Comparison of ENCODE assay signal across 1 cellular context in genomic region chr17:51256101-51256500, GRCh38.
TF ChIP-seq lines count a peak whose summit lies in the region.

No MANE protein-coding gene starts in this region.

TF ChIP-seq in HepG2, 621 proteins besides CTCF, POLR2A, EP300 and RAD21:
- no peak for TF ChIP-seq SIN3A (IDR thresholded peaks at IDR 0.05; ENCODE audit: borderline replicate concordance, low read depth, low read length)
- 0 out of 2 replicates have a peak, but pooled peaks have one; percentile 31 for TF ChIP-seq ADNP (CRISPR knock-in tag; IDR thresholded peaks at IDR 0.05)
- no peak for TF ChIP-seq KDM3A (CRISPR knock-in tag; IDR thresholded peaks at IDR 0.05; ENCODE audit: low read depth)
- TF ChIP-seq ZSCAN9 (CRISPR knock-in tag; IDR thresholded peaks at IDR 0.05; ENCODE audit: borderline replicate concordance) = 0 out of 2 replicates have a peak, but pooled peaks have one; percentile 16
- no peak for TF ChIP-seq ZNF44 (CRISPR knock-in tag; IDR thresholded peaks at IDR 0.05)
- TF ChIP-seq PHF20 (CRISPR knock-in tag; IDR thresholded peaks at IDR 0.05) = no peak
- no peak for TF ChIP-seq ZNF251 (CRISPR knock-in tag; IDR thresholded peaks at IDR 0.05)
- 0 out of 2 replicates have a peak, but pooled peaks have one; percentile 17 for TF ChIP-seq SOX5 (CRISPR knock-in tag; IDR thresholded peaks at IDR 0.05; ENCODE audit: borderline replicate concordance)
- no peak for TF ChIP-seq NFE2L2 (IDR thresholded peaks at IDR 0.05; ENCODE audit: low read length)
- TF ChIP-seq ZNF569 (CRISPR knock-in tag; IDR thresholded peaks at IDR 0.05; ENCODE audit: borderline replicate concordance) = no peak
- TF ChIP-seq THAP11 (CRISPR knock-in tag; IDR thresholded peaks at IDR 0.05) = peak; percentile 39; the same call in 1 of the 2 replicates
- 0 out of 2 replicates have a peak, but pooled peaks have one; percentile 32 for TF ChIP-seq DMAP1 (CRISPR knock-in tag; IDR thresholded peaks at IDR 0.05)
- peak; percentile 38 for TF ChIP-seq HNF4A (CRISPR knock-in tag; IDR thresholded peaks at IDR 0.05)
- peak; percentile 23; the same call in 1 of the 2 replicates for TF ChIP-seq RBFOX2 (IDR thresholded peaks at IDR 0.05; ENCODE audit: low read depth, low read length)
- TF ChIP-seq HMG20A (CRISPR knock-in tag; IDR thresholded peaks at IDR 0.05; ENCODE audit: borderline replicate concordance) = no peak
- 0 out of 2 replicates have a peak, but pooled peaks have one; percentile 25 for TF ChIP-seq KLF9 (CRISPR knock-in tag; IDR thresholded peaks at IDR 0.05; ENCODE audit: low read depth)
- TF ChIP-seq YEATS2 (CRISPR knock-in tag; IDR thresholded peaks at IDR 0.05; ENCODE audit: borderline replicate concordance) = 0 out of 2 replicates have a peak, but pooled peaks have one; percentile 15
- TF ChIP-seq ARID4A (CRISPR knock-in tag; IDR thresholded peaks at IDR 0.05; ENCODE audit: borderline replicate concordance) = 0 out of 2 replicates have a peak, but pooled peaks have one; percentile 13
- peak; percentile 86 for TF ChIP-seq CEBPG (CRISPR knock-in tag; IDR thresholded peaks at IDR 0.05)
- no peak for TF ChIP-seq SOX6 (IDR thresholded peaks at IDR 0.05)
- 0 out of 2 replicates have a peak, but pooled peaks have one; percentile 17 for TF ChIP-seq SOX6 (CRISPR knock-in tag; IDR thresholded peaks at IDR 0.05)
- TF ChIP-seq ASH2L (IDR thresholded peaks at IDR 0.05; ENCODE audit: insufficient read length, low read depth, low read length) = peak; percentile 39
- TF ChIP-seq GPN1 (CRISPR knock-in tag; IDR thresholded peaks at IDR 0.05; ENCODE audit: borderline replicate concordance) = no peak
- TF ChIP-seq ZGPAT (CRISPR knock-in tag; IDR thresholded peaks at IDR 0.05) = peak; percentile 28; the same call in 1 of the 2 replicates
- 0 out of 2 replicates have a peak, but pooled peaks have one; percentile 16 for TF ChIP-seq RXRB (CRISPR knock-in tag; IDR thresholded peaks at IDR 0.05; ENCODE audit: borderline replicate concordance)
- TF ChIP-seq KMT2A (CRISPR knock-in tag; IDR thresholded peaks at IDR 0.05) = peak; percentile 34; the same call in 1 of the 2 replicates
- TF ChIP-seq GMEB1 (CRISPR knock-in tag; IDR thresholded peaks at IDR 0.05; ENCODE audit: borderline replicate concordance) = 0 out of 2 replicates have a peak, but pooled peaks have one; percentile 20
- TF ChIP-seq CEBPB (IDR thresholded peaks at IDR 0.05; ENCODE audit: borderline replicate concordance, low read depth, low read length) = peak; percentile 83
- TF ChIP-seq CREB1 (IDR thresholded peaks at IDR 0.05) = no peak
- 0 out of 2 replicates have a peak, but pooled peaks have one; percentile 18 for TF ChIP-seq CREB1 (CRISPR knock-in tag; IDR thresholded peaks at IDR 0.05)
- TF ChIP-seq TEF (CRISPR knock-in tag; IDR thresholded peaks at IDR 0.05) = peak; percentile 93
- TF ChIP-seq MXI1 (IDR thresholded peaks at IDR 0.05; ENCODE audit: borderline replicate concordance, low read depth, low read length) = no peak
